In genomic region chr11:68542617-68543016, GRCh38 we compare ENCODE assay signal across 12 cellular contexts.
DNase-seq lines count a peak whose midpoint lies in the region; ATAC-seq, FAIRE-seq and TF ChIP-seq lines count a peak whose summit lies in the region.
"Had no signal": no experiment of that assay in that cellular context is flagged by ENCODE, and none has a peak within 500 bp of the region (broad histone marks: within the 10 kb centered on the region; RNA-seq: fewer than 3 reads in every experiment).

No MANE protein-coding gene starts in this region.

- no peak for TF ChIP-seq POLR2A in suprapubic skin (IDR thresholded peaks at IDR 0.05)

- peaks cover 15% of the 10 kb centered on the region for H3K4me1 ChIP-seq in suprapubic skin

- H3K4me3 ChIP-seq in astrocyte of the cerebellum (ENCODE audit: low read depth, low read length), result no peak overlapping the region
- H3K4me3 ChIP-seq in suprapubic skin, result no peak overlapping the region

- TF ChIP-seq CTCF in activated CD8-positive, alpha-beta T cell treated with anti-CD3 and anti-CD28 coated beads for 36 hours (IDR thresholded peaks at IDR 0.05), result no peak
- TF ChIP-seq CTCF in astrocyte of the cerebellum (IDR thresholded peaks at IDR 0.05; ENCODE audit: low read depth, low read length, missing control alignments), result no peak
- no peak for TF ChIP-seq CTCF in suprapubic skin (IDR thresholded peaks at IDR 0.05)

- 77% methylated on average over 5 of the region's 5 CpGs for WGBS in suprapubic skin

- ATAC-seq in activated CD8-positive, alpha-beta T cell treated with anti-CD3 and anti-CD28 coated beads, Interleukin-2, amount 10 ng/mL, durations not matched to agents 7 days and 5 days, result no peak
- no peak for ATAC-seq in activated CD8-positive, alpha-beta T cell treated with anti-CD3 and anti-CD28 coated beads for 36 hours

- H3K27me3 ChIP-seq in suprapubic skin, result no peaks in the 10 kb centered on the region

- peaks cover 40% of the 10 kb centered on the region for H3K4me1 Mint-ChIP-seq in activated CD8-positive, alpha-beta T cell treated with anti-CD3 and anti-CD28 coated beads, Interleukin-2, amount 10 ng/mL, durations not matched to agents 7 days and 5 days (ENCODE audit: low read depth)
- H3K4me1 Mint-ChIP-seq in activated CD8-positive, alpha-beta T cell treated with anti-CD3 and anti-CD28 coated beads for 36 hours (ENCODE audit: low read depth), result peaks cover 74% of the 10 kb centered on the region

- intact Hi-C loops in activated CD8-positive, alpha-beta T cell treated with anti-CD3 and anti-CD28 coated beads for 36 hours (cut with micrococcal nuclease), result no loop called here

- no peak for DNase-seq in activated CD8-positive, alpha-beta T cell treated with anti-CD3 and anti-CD28 coated beads, Interleukin-2, amount 10 ng/mL, durations not matched to agents 7 days and 5 days
- DNase-seq in activated CD8-positive, alpha-beta T cell treated with anti-CD3 and anti-CD28 coated beads for 36 hours, result no peak
- DNase-seq in astrocyte of the cerebellum (ENCODE audit: low read depth), result peak; percentile 86
- DNase-seq in kidney glomerular epithelial cell (lab: John Stamatoyannopoulos, UW), result peak; percentile 77
- DNase-seq in urothelium cell line (ENCODE audit: low spot score), result peak; percentile 18
- no peak for DNase-seq in activated effector memory CD4-positive, alpha-beta T cell treated with Interleukin-2 at 50 U/mL for 16 hours
- DNase-seq in NK-92 (lab: John Stamatoyannopoulos, UW; ENCODE audit: unreplicated experiment), result no peak
- DNase-seq in suprapubic skin (ENCODE audit: low spot score in 2 of 2), result no peak
- DNase-seq: NCI-H2171 treated with DMSO at 0.1 percent for 48 hours had no signal

- H3K27me3 Mint-ChIP-seq in activated CD8-positive, alpha-beta T cell treated with anti-CD3 and anti-CD28 coated beads, Interleukin-2, amount 10 ng/mL, durations not matched to agents 7 days and 5 days (ENCODE audit: low read depth), result no peaks in the 10 kb centered on the region
- H3K27me3 Mint-ChIP-seq in activated CD8-positive, alpha-beta T cell treated with anti-CD3 and anti-CD28 coated beads for 36 hours, result no peaks in the 10 kb centered on the region
- H3K27me3 Mint-ChIP-seq: B cell had no signal

- H3K36me3 Mint-ChIP-seq in activated CD8-positive, alpha-beta T cell treated with anti-CD3 and anti-CD28 coated beads, Interleukin-2, amount 10 ng/mL, durations not matched to agents 7 days and 5 days (ENCODE audit: low read depth), result peaks cover 75% of the 10 kb centered on the region
- H3K36me3 Mint-ChIP-seq in activated CD8-positive, alpha-beta T cell treated with anti-CD3 and anti-CD28 coated beads for 36 hours (ENCODE audit: low read depth), result peaks cover 78% of the 10 kb centered on the region

- FAIRE-seq in urothelium cell line (lab: Jason Lieb, UNC), result no peak
- FAIRE-seq: H1 had no signal

- H3K27ac Mint-ChIP-seq in activated CD8-positive, alpha-beta T cell treated with anti-CD3 and anti-CD28 coated beads, Interleukin-2, amount 10 ng/mL, durations not matched to agents 7 days and 5 days, result peak overlapping the region; percentile 19
- H3K27ac Mint-ChIP-seq in activated CD8-positive, alpha-beta T cell treated with anti-CD3 and anti-CD28 coated beads for 36 hours, result no peak overlapping the region
- H3K27ac Mint-ChIP-seq: B cell had no signal

- no peak overlapping the region for H3K27ac ChIP-seq in suprapubic skin
- H3K27ac ChIP-seq: HL-60 had no signal

- no peak overlapping the region for H3K4me3 Mint-ChIP-seq in activated CD8-positive, alpha-beta T cell treated with anti-CD3 and anti-CD28 coated beads, Interleukin-2, amount 10 ng/mL, durations not matched to agents 7 days and 5 days
- no peak overlapping the region for H3K4me3 Mint-ChIP-seq in activated CD8-positive, alpha-beta T cell treated with anti-CD3 and anti-CD28 coated beads for 36 hours
- H3K4me3 Mint-ChIP-seq: B cell had no signal

- CTCF ChIA-PET in activated CD8-positive, alpha-beta T cell treated with anti-CD3 and anti-CD28 coated beads, Interleukin-2, amount 10 ng/mL, durations not matched to agents 7 days and 5 days (lab: Charles Lee), result no interaction called here
- CTCF ChIA-PET in activated CD8-positive, alpha-beta T cell treated with anti-CD3 and anti-CD28 coated beads for 36 hours (lab: Charles Lee), result interaction anchor here (1.0 kb wide), 1 partner anchor 14 kb away, joined by 5 read pairs; no protein-coding TSS in a partner anchor

- TF ChIP-seq EP300 in suprapubic skin (IDR thresholded peaks at IDR 0.05), result no peak

- H3K36me3 ChIP-seq in suprapubic skin, result peaks cover 42% of the 10 kb centered on the region

- H3K9me3 ChIP-seq in suprapubic skin, result no peaks in the 10 kb centered on the region

- POLR2A ChIA-PET in activated CD8-positive, alpha-beta T cell treated with anti-CD3 and anti-CD28 coated beads, Interleukin-2, amount 10 ng/mL, durations not matched to agents 7 days and 5 days (lab: Charles Lee), result interaction anchor here (1.2 kb wide), 1 partner anchor 14 kb away, joined by 3 read pairs; no protein-coding TSS in a partner anchor
- POLR2A ChIA-PET in activated CD8-positive, alpha-beta T cell treated with anti-CD3 and anti-CD28 coated beads for 36 hours (lab: Charles Lee), result interaction anchor here (0.8 to 0.9 kb wide), 2 partner anchors 8 to 14 kb away, joined by 3 read pairs; no protein-coding TSS in a partner anchor

- no peaks in the 10 kb centered on the region for H3K9me3 Mint-ChIP-seq in activated CD8-positive, alpha-beta T cell treated with anti-CD3 and anti-CD28 coated beads, Interleukin-2, amount 10 ng/mL, durations not matched to agents 7 days and 5 days (ENCODE audit: insufficient read depth)
- no peaks in the 10 kb centered on the region for H3K9me3 Mint-ChIP-seq in activated CD8-positive, alpha-beta T cell treated with anti-CD3 and anti-CD28 coated beads for 36 hours

- in situ Hi-C loops in astrocyte of the cerebellum (cut with HindIII; ENCODE audit: low sequenced_read_pairs), result no loop called here

Comparison
In these comparisons a context has a peak if more than half of its experiments do, and no peak if none do; other contexts are left out.
1. DNase-seq: peak in astrocyte of the cerebellum (single experiment), kidney glomerular epithelial cell (single experiment) and urothelium cell line (single experiment); none in activated CD8-positive, alpha-beta T cell treated with anti-CD3 and anti-CD28 coated beads, Interleukin-2, amount 10 ng/mL, durations not matched to agents 7 days and 5 days (single experiment), activated CD8-positive, alpha-beta T cell treated with anti-CD3 and anti-CD28 coated beads for 36 hours (single experiment), activated effector memory CD4-positive, alpha-beta T cell treated with Interleukin-2 at 50 U/mL for 16 hours (single experiment), NK-92 (single experiment) and suprapubic skin (0 of 2).